In the genomic region with DNA sequence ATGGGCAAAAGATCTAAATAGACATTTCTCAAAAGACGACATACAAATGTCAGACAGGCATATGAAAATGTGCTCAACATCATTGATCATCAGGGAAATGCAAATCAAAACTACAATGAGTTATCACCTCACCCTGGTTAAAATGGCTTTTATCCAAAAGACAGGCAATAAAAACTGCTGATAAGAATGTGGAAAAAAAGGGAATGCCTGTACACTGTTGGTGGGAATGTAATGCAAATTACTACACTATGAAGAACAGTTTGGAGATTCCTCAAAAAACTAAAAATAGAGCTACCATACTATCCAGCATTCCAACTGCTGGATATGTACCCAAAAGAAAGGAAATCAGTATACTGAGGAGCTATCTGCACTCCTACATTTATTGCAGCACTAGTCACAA, we compare ENCODE assay signal across 31 cellular contexts.
"Had no signal": no experiment of that assay in that cellular context is flagged by ENCODE, and none has a peak within 500 bp of the region (broad histone marks: within the 10 kb centered on the region; RNA-seq: fewer than 3 reads in every experiment).

No MANE protein-coding gene starts in this region.

- H3K36me3 Mint-ChIP-seq: activated naive CD4-positive, alpha-beta T cell treated with anti-CD3 and anti-CD28 coated beads, Interleukin-2, amount 10 ng/mL, durations not matched to agents 7 days and 5 days had no signal

- DNase-seq: activated CD4-positive, alpha-beta memory T cell treated with anti-CD3 and anti-CD28 coated beads for 36 hours; activated CD4-positive, alpha-beta T cell treated with anti-CD3 and anti-CD28 coated beads for 36 hours; activated CD4-positive, alpha-beta T cell treated with anti-CD3 and anti-CD28 coated beads, Interleukin-2, amount 10 ng/mL, durations not matched to agents 24 days and 14 days; activated CD4-positive, CD25-positive, alpha-beta regulatory T cell; activated CD4-positive, CD25-positive, alpha-beta regulatory T cell treated with anti-CD3 and anti-CD28 coated beads, Interleukin-2, amount 50 U/mL, for 72 hours; activated CD8-positive, alpha-beta memory T cell treated with anti-CD3 and anti-CD28 coated beads, Interleukin-2, amount 50 U/mL, for 4 hours; activated CD8-positive, alpha-beta T cell treated with anti-CD3 and anti-CD28 coated beads, Interleukin-2, amount 10 ng/mL, durations not matched to agents 7 days and 5 days; activated effector memory CD4-positive, alpha-beta T cell treated with anti-CD3 and anti-CD28 coated beads, Interleukin-2, amount 50 U/mL, for 16 hours; activated naive CD4-positive, alpha-beta T cell treated with anti-CD3 and anti-CD28 coated beads, Interleukin-2, amount 10 ng/mL, durations not matched to agents 7 days and 5 days; activated naive CD8-positive, alpha-beta T cell treated with anti-CD3 and anti-CD28 coated beads, Interleukin-2, amount 10 ng/mL, durations not matched to agents 7 days and 5 days; activated T-cell treated with anti-CD3 and anti-CD28 coated beads, Interleukin-2, amount 50 U/mL, for 1 hour; activated T-cell treated with anti-CD3 and anti-CD28 coated beads, Interleukin-2, amount 50 U/mL, for 48 hours; brain microvascular endothelial cell; caudate nucleus; colonic mucosa; effector CD8-positive, alpha-beta T cell; esophagus squamous epithelium; foreskin fibroblast; glutamatergic neuron; heart left ventricle; T-helper 1 cell; T-helper 2 cell had no signal

- FAIRE-seq: endometrium, endothelial cell of umbilical vein, frontal cortex had no signal

- H3K36me3 ChIP-seq: brain microvascular endothelial cell, colonic mucosa, esophagus squamous epithelium had no signal

- H3K27me3 ChIP-seq: ascending aorta, brain microvascular endothelial cell, colonic mucosa, esophagus squamous epithelium, heart left ventricle had no signal

- H3K27ac ChIP-seq: ascending aorta, brain microvascular endothelial cell, colonic mucosa, epithelial cell of prostate, esophagus squamous epithelium, heart left ventricle had no signal

- H3K4me3 ChIP-seq: ascending aorta, colonic mucosa, esophagus squamous epithelium, heart left ventricle had no signal

- H3K4me1 ChIP-seq: ascending aorta, colonic mucosa, esophagus squamous epithelium had no signal

- ATAC-seq: activated CD4-positive, alpha-beta T cell treated with anti-CD3 and anti-CD28 coated beads for 36 hours; activated CD8-positive, alpha-beta memory T cell treated with anti-CD3 and anti-CD28 coated beads, Interleukin-2, amount 10 ng/mL, durations not matched to agents 7 days and 5 days; activated CD8-positive, alpha-beta T cell treated with anti-CD3 and anti-CD28 coated beads, Interleukin-2, amount 10 ng/mL, durations not matched to agents 7 days and 5 days; activated naive CD4-positive, alpha-beta T cell treated with anti-CD3 and anti-CD28 coated beads, Interleukin-2, amount 50 U/mL, for 72 hours; heart left ventricle had no signal

- H3K4me3 Mint-ChIP-seq: activated CD4-positive, alpha-beta memory T cell treated with anti-CD3 and anti-CD28 coated beads for 36 hours; activated CD4-positive, alpha-beta T cell treated with anti-CD3 and anti-CD28 coated beads for 36 hours; activated CD4-positive, alpha-beta T cell treated with anti-CD3 and anti-CD28 coated beads, Interleukin-2, amount 10 ng/mL, durations not matched to agents 24 days and 14 days; activated CD8-positive, alpha-beta memory T cell treated with anti-CD3 and anti-CD28 coated beads, Interleukin-2, amount 10 ng/mL, durations not matched to agents 7 days and 5 days; activated CD8-positive, alpha-beta T cell treated with anti-CD3 and anti-CD28 coated beads, Interleukin-2, amount 10 ng/mL, durations not matched to agents 7 days and 5 days; activated naive CD4-positive, alpha-beta T cell treated with anti-CD3 and anti-CD28 coated beads, Interleukin-2, amount 10 ng/mL, durations not matched to agents 7 days and 5 days; activated naive CD8-positive, alpha-beta T cell treated with anti-CD3 and anti-CD28 coated beads, Interleukin-2, amount 10 ng/mL, durations not matched to agents 7 days and 5 days; activated T-helper 1 cell treated with anti-CD3 and anti-CD28 coated beads, Interleukin-12 subunit alpha, Interleukin-12 subunit beta, Interleukin-2, Interleukin-4 antibody, amounts not matched to agents 30 ng/mL and 10 ng/mL and 1 ng/mL, durations not matched to agents 14 hours and 24 hours and 36 hours had no signal

- H3K9me3 ChIP-seq: ascending aorta, colonic mucosa had no signal

- H3K4me1 Mint-ChIP-seq: activated CD4-positive, alpha-beta T cell treated with anti-CD3 and anti-CD28 coated beads for 36 hours; activated CD4-positive, alpha-beta T cell treated with anti-CD3 and anti-CD28 coated beads, Interleukin-2, amount 10 ng/mL, durations not matched to agents 24 days and 14 days; activated CD8-positive, alpha-beta memory T cell treated with anti-CD3 and anti-CD28 coated beads, Interleukin-2, amount 10 ng/mL, durations not matched to agents 7 days and 5 days; activated naive CD4-positive, alpha-beta T cell treated with anti-CD3 and anti-CD28 coated beads, Interleukin-2, amount 10 ng/mL, durations not matched to agents 7 days and 5 days; activated naive CD8-positive, alpha-beta T cell treated with anti-CD3 and anti-CD28 coated beads, Interleukin-2, amount 10 ng/mL, durations not matched to agents 7 days and 5 days had no signal

- H3K27ac Mint-ChIP-seq: activated CD4-positive, alpha-beta memory T cell treated with anti-CD3 and anti-CD28 coated beads for 36 hours; activated CD4-positive, alpha-beta T cell treated with anti-CD3 and anti-CD28 coated beads for 36 hours; activated CD4-positive, alpha-beta T cell treated with anti-CD3 and anti-CD28 coated beads, Interleukin-2, amount 10 ng/mL, durations not matched to agents 24 days and 14 days; activated CD8-positive, alpha-beta memory T cell treated with anti-CD3 and anti-CD28 coated beads, Interleukin-2, amount 10 ng/mL, durations not matched to agents 7 days and 5 days; activated CD8-positive, alpha-beta T cell treated with anti-CD3 and anti-CD28 coated beads, Interleukin-2, amount 10 ng/mL, durations not matched to agents 7 days and 5 days; activated naive CD4-positive, alpha-beta T cell treated with anti-CD3 and anti-CD28 coated beads, Interleukin-2, amount 10 ng/mL, durations not matched to agents 7 days and 5 days; activated naive CD4-positive, alpha-beta T cell treated with anti-CD3 and anti-CD28 coated beads, Interleukin-2, amount 50 U/mL, for 72 hours; activated naive CD8-positive, alpha-beta T cell treated with anti-CD3 and anti-CD28 coated beads, Interleukin-2, amount 10 ng/mL, durations not matched to agents 7 days and 5 days; activated T-helper 1 cell treated with anti-CD3 and anti-CD28 coated beads, Interleukin-12 subunit alpha, Interleukin-12 subunit beta, Interleukin-2, Interleukin-4 antibody, amounts not matched to agents 30 ng/mL and 10 ng/mL and 1 ng/mL, durations not matched to agents 14 hours and 24 hours and 36 hours; activated T-helper 2 cell treated with anti-CD3 and anti-CD28 coated beads, Interferon-gamma antibody, Interleukin-2, Interleukin-4, amounts not matched to agents 10 μg/mL and 5 μg/mL and 100 μg/mL, durations not matched to agents 14 hours and 24 hours and 36 hours had no signal
